12 cellular contexts compared by ENCODE assay signal in genomic region chr6:84332139-84333034, GRCh38.
DNase-seq lines count a peak whose midpoint lies in the region; ATAC-seq and TF ChIP-seq lines count a peak whose summit lies in the region.
"Had no signal": no experiment of that assay in that cellular context is flagged by ENCODE, and none has a peak within 500 bp of the region (broad histone marks: within the 10 kb centered on the region; RNA-seq: fewer than 3 reads in every experiment).

No MANE protein-coding gene starts in this region.

- H3K36me3 ChIP-seq in right atrium auricular region = no peaks in the 10 kb centered on the region
- H3K36me3 ChIP-seq: heart left ventricle had no signal

- in situ Hi-C loops in KBM-7 (cut with MboI; ENCODE audit: low pct_unique_long_range_greater_than_20kb, low sequenced_read_pairs) = no loop called here

- H3K4me3 ChIP-seq in epithelial cell of esophagus (ENCODE audit: low read length) (no peak overlapping the region), right atrium auricular region (no peak overlapping the region)
- H3K4me3 ChIP-seq: heart left ventricle, PC-9 had no signal

- TF ChIP-seq CTCF in epithelial cell of esophagus (IDR thresholded peaks at IDR 0.05; ENCODE audit: insufficient read depth, low read depth, low read length, missing control alignments) (no peak), right atrium auricular region (IDR thresholded peaks at IDR 0.05) (no peak)

- no peak overlapping the region for H3K27ac ChIP-seq in right atrium auricular region
- H3K27ac ChIP-seq: heart left ventricle, PC-9 had no signal

- ATAC-seq in GM19025 (IDR thresholded peaks at IDR 0.05; ENCODE audit: low read depth, unreplicated experiment) (peak; percentile 96), HG03342 (IDR thresholded peaks at IDR 0.05; ENCODE audit: unreplicated experiment) (peak; percentile 99)
- ATAC-seq: heart left ventricle had no signal

- peaks cover 0 to 5% of the 10 kb centered on the region in 2 donors for H3K9me3 ChIP-seq in right atrium auricular region

- H3K4me1 ChIP-seq in right atrium auricular region = no peaks in the 10 kb centered on the region
- H3K4me1 ChIP-seq: heart left ventricle had no signal

- no peaks in the 10 kb centered on the region for H3K27me3 ChIP-seq in right atrium auricular region
- H3K27me3 ChIP-seq: heart left ventricle had no signal

- DNase-seq in HCEC 1CT (peak; percentile 13), epithelial cell of esophagus (ENCODE audit: low read depth) (peak; percentile 29), KBM-7 (no peak), NCI-H345 (lab: John Stamatoyannopoulos, UW) (no peak), right atrium auricular region (ENCODE audit: low spot score) (no peak), nucleus accumbens (lab: John Stamatoyannopoulos, UW) (no peak)
- DNase-seq: activated effector memory CD4-positive, alpha-beta T cell treated with anti-CD3 and anti-CD28 coated beads, Interleukin-2, amount 50 U/mL, for 16 hours; DMS53; heart left ventricle; PC-9 had no signal

Comparison
In these comparisons a context has a peak if more than half of its experiments do, and no peak if none do; other contexts are left out.
1. DNase-seq: peak in HCEC 1CT (single experiment) and epithelial cell of esophagus (single experiment); none in KBM-7 (single experiment), NCI-H345 (single experiment), right atrium auricular region (single experiment) and nucleus accumbens (0 of 56).